In the genomic region with DNA sequence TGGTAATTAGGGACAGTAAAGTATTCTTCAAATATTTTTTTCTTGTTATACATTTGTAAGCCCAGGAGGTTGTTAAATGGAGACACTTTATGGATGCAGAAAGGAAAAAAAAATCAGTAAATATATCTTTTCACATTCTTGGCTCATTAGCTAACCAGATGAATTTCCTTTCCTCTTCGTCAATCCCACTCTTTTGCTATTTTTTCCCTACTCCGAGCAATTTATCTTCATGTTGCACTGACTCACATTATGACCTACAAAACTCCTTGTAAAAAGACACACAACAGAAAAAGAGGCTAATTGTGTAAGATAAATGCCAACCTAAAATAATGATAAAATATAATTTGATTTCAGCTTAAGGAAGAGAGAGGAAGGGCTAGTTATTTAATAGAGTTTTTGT, we compare ENCODE assay signal across 23 cellular contexts.
DNase-seq lines count a peak whose midpoint lies in the region; ATAC-seq and TF ChIP-seq lines count a peak whose summit lies in the region.
"Had no signal": no experiment of that assay in that cellular context is flagged by ENCODE, and none has a peak within 500 bp of the region (broad histone marks: within the 10 kb centered on the region; RNA-seq: fewer than 3 reads in every experiment).

No MANE protein-coding gene starts in this region.

- DNase-seq in GM03348 (ENCODE audit: low spot score) (peak; percentile 44), foreskin melanocyte (peak; percentile 40), stromal cell of bone marrow (ENCODE audit: low read depth) (peak; percentile 17), hypothalamus (lab: John Stamatoyannopoulos, UW) (no peak), heart right ventricle (no peak), KBM-7 (no peak)
- DNase-seq: activated CD4-positive, alpha-beta T cell treated with anti-CD3 and anti-CD28 coated beads, Interleukin-2, amount 50 U/mL, for 48 hours; activated gamma-delta T cell treated with Interleukin-2 at 50 U/mL for 16 hours; amniotic stem cell; Caco-2; dorsolateral prefrontal cortex; GOT3; left colon; NCI-H1092; NCI-H1930; PC-9; SJCRH30; stimulated activated CD4-positive, alpha-beta T cell treated with anti-CD3 and anti-CD28 coated beads, Interleukin-4, amount 100 ng/mL, for 1 hour; trophoblast cell had no signal

- intact Hi-C loops in heart right ventricle (cut with DNase I): no loop called here

- no peaks in the 10 kb centered on the region for H3K9me3 ChIP-seq in heart right ventricle
- H3K9me3 ChIP-seq: Caco-2, SJCRH30 had no signal

- H3K27me3 ChIP-seq in heart right ventricle: no peaks in the 10 kb centered on the region
- H3K27me3 ChIP-seq: SJCRH30 had no signal

- no peaks in the 10 kb centered on the region for H3K4me1 ChIP-seq in heart right ventricle
- H3K4me1 ChIP-seq: Caco-2, SJCRH30 had no signal

- no peaks in the 10 kb centered on the region for H3K36me3 ChIP-seq in heart right ventricle
- H3K36me3 ChIP-seq: SJCRH30 had no signal

- 41 to 68% methylated on average over 2 of the region's 2 CpGs for WGBS in heart right ventricle, 2 donors

- H3K27ac ChIP-seq in heart right ventricle: no peak overlapping the region
- H3K27ac ChIP-seq: dorsolateral prefrontal cortex, epithelial cell of prostate, KMS-11, PC-9, SJCRH30, skin epidermis had no signal

- in situ Hi-C loops in KBM-7 (cut with MboI; ENCODE audit: low pct_unique_long_range_greater_than_20kb, low sequenced_read_pairs): no loop called here

- ATAC-seq in SK-N-SH treated with all-trans-retinoic acid at 6 μM for 48 hours (peak; percentile 78), heart right ventricle (no peak)
- ATAC-seq: left colon had no signal

- no peak overlapping the region for H3K4me3 ChIP-seq in heart right ventricle
- H3K4me3 ChIP-seq: dorsolateral prefrontal cortex, PC-9, SJCRH30, skin epidermis had no signal

- TF ChIP-seq CTCF in heart right ventricle (IDR thresholded peaks at IDR 0.05): no peak

TF ChIP-seq in SK-N-SH treated with all-trans-retinoic acid at 6 μM for 48 hours, 23 proteins besides CTCF, POLR2A, EP300 and RAD21:
- TF ChIP-seq ZC3H10 (CRISPR knock-in tag; IDR thresholded peaks at IDR 0.05) (0 out of 2 replicates have a peak, but pooled peaks have one; percentile 24), ZFP30 (CRISPR knock-in tag; IDR thresholded peaks at IDR 0.05) (no peak), TOX (CRISPR knock-in tag; IDR thresholded peaks at IDR 0.05; ENCODE audit: borderline replicate concordance) (peak; percentile 58; the same call in 1 of the 2 replicates)

Comparison
In these comparisons a context has a peak if more than half of its experiments do, and no peak if none do; other contexts are left out.
1. DNase-seq: peak in GM03348 (single experiment), foreskin melanocyte (single experiment) and stromal cell of bone marrow (single experiment); none in hypothalamus (0 of 51), heart right ventricle (0 of 2) and KBM-7 (single experiment).